Comparison of ENCODE assay signal across 18 cellular contexts in the genomic region with DNA sequence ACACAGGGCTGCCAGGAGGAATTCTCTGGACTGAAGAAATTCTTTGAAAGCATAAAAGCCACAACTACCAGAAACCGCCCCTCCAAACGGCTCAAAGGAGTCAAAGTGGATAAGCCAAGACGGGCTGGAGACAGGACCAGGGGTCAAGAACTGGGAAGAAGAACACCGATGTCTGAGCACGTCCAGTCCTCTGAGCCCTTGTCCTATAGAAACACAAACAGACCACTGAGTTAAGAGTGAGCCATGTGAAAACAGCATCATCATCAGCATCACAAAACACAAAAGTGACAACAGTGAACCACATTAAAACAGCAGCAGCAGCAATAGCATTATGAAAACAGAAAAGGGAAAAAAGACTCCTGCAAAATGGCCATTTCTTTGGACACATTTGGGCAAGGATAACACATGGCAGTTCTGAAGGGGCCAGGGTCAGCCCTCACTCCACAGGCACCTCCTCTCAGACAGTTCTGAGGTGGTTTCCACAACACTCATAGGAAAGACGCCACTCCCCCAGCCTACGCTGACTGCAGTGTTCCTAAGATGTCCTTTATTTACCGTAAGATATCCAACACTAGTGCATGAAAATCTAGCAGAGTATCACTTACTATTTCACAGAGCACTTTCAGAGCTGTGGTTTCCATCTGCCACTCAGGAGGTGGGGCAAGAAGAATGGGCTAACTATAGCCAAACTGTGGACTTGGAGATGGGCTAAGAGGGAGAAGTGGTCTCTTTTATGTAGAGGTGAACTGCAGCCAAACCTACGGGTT. TPM values are rescaled to one million over a fixed set of nuclear protein-coding genes. Genes with fewer than 3 reads are reported as not detected.
DNase-seq lines count a peak whose midpoint lies in the region; ATAC-seq and TF ChIP-seq lines count a peak whose summit lies in the region.
"Had no signal": no experiment of that assay in that cellular context is flagged by ENCODE, and none has a peak within 500 bp of the region (broad histone marks: within the 10 kb centered on the region; RNA-seq: fewer than 3 reads in every experiment).

No MANE protein-coding gene starts in this region.

- H3K4me3 Mint-ChIP-seq in T-helper 17 cell: no peak overlapping the region
- H3K4me3 Mint-ChIP-seq in activated naive CD8-positive, alpha-beta T cell treated with anti-CD3 and anti-CD28 coated beads, Interleukin-2, amount 50 U/mL, for 24 hours: no peak overlapping the region

- H3K27me3 ChIP-seq in spleen (replicated peaks in 1 of 7): no peaks in the 10 kb centered on the region
- H3K27me3 ChIP-seq: foreskin keratinocyte, tibial nerve had no signal

- peaks cover 9% of the 10 kb centered on the region for H3K36me3 Mint-ChIP-seq in T-helper 17 cell (ENCODE audit: low read depth)
- H3K36me3 Mint-ChIP-seq in activated naive CD8-positive, alpha-beta T cell treated with anti-CD3 and anti-CD28 coated beads, Interleukin-2, amount 50 U/mL, for 24 hours (ENCODE audit: low read depth): peaks cover 82% of the 10 kb centered on the region

- no peaks in the 10 kb centered on the region for H3K27me3 Mint-ChIP-seq in T-helper 17 cell
- H3K27me3 Mint-ChIP-seq in activated naive CD8-positive, alpha-beta T cell treated with anti-CD3 and anti-CD28 coated beads, Interleukin-2, amount 50 U/mL, for 24 hours: no peaks in the 10 kb centered on the region

- H3K9me3 ChIP-seq in T-helper 17 cell (ENCODE audit: control insufficient read depth, low read length, poor library complexity, severe bottlenecking) (no peaks in the 10 kb centered on the region), spleen (no peaks in the 10 kb centered on the region)
- H3K9me3 ChIP-seq: psoas muscle, tibial nerve had no signal

- peak; percentile 16 to 18 for DNase-seq in activated CD4-positive, alpha-beta T cell treated with anti-CD3 and anti-CD28 coated beads for 4 hours
- DNase-seq in activated CD4-positive, alpha-beta T cell treated with anti-CD3 and anti-CD28 coated beads, Interleukin-2, amount 50 U/mL, for 1 hour: no peak
- DNase-seq in T-helper 17 cell (no peak), spleen (no peak), NK-92 (lab: John Stamatoyannopoulos, UW; ENCODE audit: unreplicated experiment) (no peak), epidermal melanocyte (ENCODE audit: insufficient read length, low spot score) (no peak)
- DNase-seq in activated naive CD8-positive, alpha-beta T cell treated with anti-CD3 and anti-CD28 coated beads, Interleukin-2, amount 50 U/mL, for 24 hours: peak; percentile 16
- DNase-seq: 8988T, C1 segment of cervical spinal cord, foreskin keratinocyte, GM23248, left ventricle myocardium superior, NCI-H1694, NCI-H446, psoas muscle, SIG-M5 had no signal

- no peaks in the 10 kb centered on the region for H3K9me3 Mint-ChIP-seq in activated naive CD8-positive, alpha-beta T cell treated with anti-CD3 and anti-CD28 coated beads, Interleukin-2, amount 50 U/mL, for 24 hours

- H3K4me1 Mint-ChIP-seq in T-helper 17 cell: peaks cover 46% of the 10 kb centered on the region
- peaks cover 83% of the 10 kb centered on the region for H3K4me1 Mint-ChIP-seq in activated naive CD8-positive, alpha-beta T cell treated with anti-CD3 and anti-CD28 coated beads, Interleukin-2, amount 50 U/mL, for 24 hours

- no peak for TF ChIP-seq POLR2A in spleen (IDR thresholded peaks at IDR 0.05)

- WGBS in spleen, 5 donors: 80 to 84% (median 81%) methylated on average over 9 of the region's 9 CpGs

- intact Hi-C loops in spleen (cut with DNase I; ENCODE audit: low total_unique reads): no loop called here

- H3K4me1 ChIP-seq in spleen: peaks cover 4 to 92% (median 41%) of the 10 kb centered on the region in 6 donors
- H3K4me1 ChIP-seq: psoas muscle had no signal

- peak; percentile 39 for ATAC-seq in T-helper 17 cell
- ATAC-seq in activated naive CD8-positive, alpha-beta T cell treated with anti-CD3 and anti-CD28 coated beads, Interleukin-2, amount 50 U/mL, for 24 hours: no peak
- ATAC-seq in GM18907 (IDR thresholded peaks at IDR 0.05; ENCODE audit: unreplicated experiment): no peak
- ATAC-seq: foreskin keratinocyte, psoas muscle had no signal

- no peak for TF ChIP-seq CTCF in spleen (IDR thresholded peaks at IDR 0.05 in 8 of 11, conservative IDR thresholded peaks at IDR 0.05 in 3 of 11)

- peak overlapping the region in 1 of 8 donors; percentile 21 for H3K4me3 ChIP-seq in spleen
- H3K4me3 ChIP-seq: GM23248, psoas muscle, tibial nerve had no signal

- H3K27ac Mint-ChIP-seq in T-helper 17 cell: peak overlapping the region; percentile 72
- H3K27ac Mint-ChIP-seq in activated naive CD8-positive, alpha-beta T cell treated with anti-CD3 and anti-CD28 coated beads, Interleukin-2, amount 50 U/mL, for 24 hours: no peak overlapping the region

- peak overlapping the region in 6 of 8 donors; percentile 44 to 88 (median 70) for H3K27ac ChIP-seq in spleen
- H3K27ac ChIP-seq: foreskin keratinocyte, GM23248, psoas muscle had no signal

- peaks cover 0 to 100% (median 79%) of the 10 kb centered on the region in 6 donors for H3K36me3 ChIP-seq in spleen

RNA-seq across cellular contexts. Expression of a gene that starts 28.6 kb away (rescaled TPM):
- total RNA-seq in T-helper 17 cell: 1 to 10 TPM; 3.5 to 4.6 TPM
- total RNA-seq in spleen: 10 to 100 TPM in 5 of 7 donors, 1 to 10 TPM in 2; 6.9 to 21.3 (median 14.6) TPM
- polyA plus RNA-seq in spleen: 1 to 10 TPM; 4.8 to 6.4 (median 5.4) TPM
- total RNA-seq: foreskin keratinocyte had no signal

Comparison
In these comparisons a context has a peak if more than half of its experiments do, and no peak if none do; other contexts are left out.
1. DNase-seq: peak in activated CD4-positive, alpha-beta T cell treated with anti-CD3 and anti-CD28 coated beads for 4 hours (2 of 2) and activated naive CD8-positive, alpha-beta T cell treated with anti-CD3 and anti-CD28 coated beads, Interleukin-2, amount 50 U/mL, for 24 hours (single experiment); none in activated CD4-positive, alpha-beta T cell treated with anti-CD3 and anti-CD28 coated beads, Interleukin-2, amount 50 U/mL, for 1 hour (single experiment), T-helper 17 cell (0 of 3), spleen (single experiment), NK-92 (single experiment) and epidermal melanocyte (single experiment).